26 cellular contexts compared by ENCODE assay signal in the genomic region with DNA sequence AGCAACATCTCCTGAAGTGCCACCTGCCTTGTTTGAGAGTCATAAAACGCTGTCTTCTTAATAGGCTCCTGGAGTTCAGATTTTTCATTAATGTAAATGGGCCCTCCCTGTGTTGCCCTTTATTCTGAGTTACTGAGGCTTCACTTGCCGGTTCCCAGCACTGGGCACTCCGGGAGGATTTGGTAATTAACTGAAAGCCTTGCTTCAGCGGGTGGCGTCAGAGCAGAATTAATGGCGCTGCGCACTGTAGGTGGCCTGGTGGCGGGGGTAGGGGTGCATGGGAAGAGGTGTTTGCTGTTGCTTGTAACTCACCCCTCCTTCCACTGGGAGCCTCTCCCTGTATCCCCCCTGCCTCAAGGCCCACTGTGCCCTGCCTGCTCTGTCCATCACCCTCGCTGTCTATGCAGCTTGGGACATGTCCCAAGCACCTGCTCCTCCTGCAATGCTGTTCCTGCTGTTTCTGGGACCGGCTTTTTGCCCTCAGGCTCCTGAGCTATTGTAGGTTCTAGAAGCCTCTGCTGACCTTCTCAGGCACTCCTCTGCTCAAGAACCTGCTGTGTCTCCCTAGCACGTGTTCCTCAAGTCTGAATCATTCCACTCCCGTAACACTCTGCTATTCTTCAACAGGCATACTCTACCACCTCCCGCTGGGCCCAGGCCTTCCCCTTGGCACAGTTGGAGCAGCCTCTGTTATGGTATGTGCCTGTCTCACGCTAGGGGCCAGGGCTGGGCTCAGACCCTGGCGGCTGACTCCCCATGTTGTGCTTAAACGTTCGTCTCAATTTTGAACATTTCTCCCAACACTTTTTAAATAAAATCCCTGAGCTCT. TPM values are rescaled to one million over a fixed set of nuclear protein-coding genes. Genes with fewer than 3 reads are reported as not detected.
DNase-seq lines count a peak whose midpoint lies in the region; ATAC-seq and TF ChIP-seq lines count a peak whose summit lies in the region.
"Had no signal": no experiment of that assay in that cellular context is flagged by ENCODE, and none has a peak within 500 bp of the region (broad histone marks: within the 10 kb centered on the region; RNA-seq: fewer than 3 reads in every experiment).

No MANE protein-coding gene starts in this region.

- no peaks in the 10 kb centered on the region for H3K79me2 ChIP-seq in H9 (ENCODE audit: insufficient read depth, low read length)

- peaks cover 11 to 14% of the 10 kb centered on the region in 2 experiments for H3K9me3 Mint-ChIP-seq in H9

- H3K9me3 ChIP-seq in H9 (ENCODE audit: control insufficient read depth, low read depth, low read length) = no peaks in the 10 kb centered on the region
- H3K9me3 ChIP-seq: SK-N-SH, vagina had no signal

- no peak overlapping the region for H2AK5ac ChIP-seq in H9 (ENCODE audit: insufficient read length, low read length)

- H3K4me1 ChIP-seq in H9 (ENCODE audit: insufficient read depth, low read length) = 0 out of 2 replicates have a peak, but pooled peaks cover 3% of the 10 kb centered on the region
- H3K4me1 ChIP-seq: vagina had no signal

- no peak overlapping the region for H4K5ac ChIP-seq in H9 (ENCODE audit: insufficient read length, low read depth, low read length)

- peaks cover 11 to 14% of the 10 kb centered on the region in 2 experiments for H3K4me1 Mint-ChIP-seq in H9
- H3K4me1 Mint-ChIP-seq: activated CD4-positive, alpha-beta T cell treated with anti-CD3 and anti-CD28 coated beads, Interleukin-2, amount 10 ng/mL, durations not matched to agents 24 days and 14 days; immature natural killer cell had no signal

- no peaks in the 10 kb centered on the region for H3K27me3 Mint-ChIP-seq in H9 (ENCODE audit: low read depth)
- H3K27me3 Mint-ChIP-seq: activated CD4-positive, alpha-beta T cell treated with anti-CD3 and anti-CD28 coated beads, Interleukin-2, amount 10 ng/mL, durations not matched to agents 24 days and 14 days had no signal

- H3T11ph ChIP-seq in H9 (ENCODE audit: low read length) = no peak overlapping the region

- H3K36me3 Mint-ChIP-seq in H9 (ENCODE audit: insufficient read depth in 1 of 3, low read depth in 3 of 3) = peaks cover 11 to 13% (median 12%) of the 10 kb centered on the region in 3 experiments

- no peak overlapping the region for H3K4ac ChIP-seq in H9 (ENCODE audit: low read depth, low read length)

- no peak overlapping the region for H3K27ac ChIP-seq in H9 (ENCODE audit: insufficient read length, low read depth, low read length)
- H3K27ac ChIP-seq: hepatocyte, neutrophil, RWPE1, vagina had no signal

- TF ChIP-seq CTCF in H9 (conservative IDR thresholded peaks at IDR 0.05) = no peak

- H3K23ac ChIP-seq in H9 (ENCODE audit: insufficient read length, low read depth, low read length) = no peak overlapping the region

- H3K27me3 ChIP-seq in H9 (ENCODE audit: insufficient read depth, low read length) = no peaks in the 10 kb centered on the region
- H3K27me3 ChIP-seq: hepatocyte, neutrophil, vagina had no signal

- no peak overlapping the region for H2AFZ ChIP-seq in H9 (ENCODE audit: low read length)
- H2AFZ ChIP-seq: hepatocyte had no signal

- H3K14ac ChIP-seq in H9 (ENCODE audit: insufficient read depth, low read length) = no peak overlapping the region

- no peak overlapping the region for H3K4me3 Mint-ChIP-seq in H9
- H3K4me3 Mint-ChIP-seq: activated CD4-positive, alpha-beta T cell treated with anti-CD3 and anti-CD28 coated beads, Interleukin-2, amount 10 ng/mL, durations not matched to agents 24 days and 14 days; activated T-cell treated with anti-CD3 and anti-CD28 coated beads, Interleukin-2, amount 50 U/mL, for 4 hours; HFFc6; immature natural killer cell had no signal

- no peaks in the 10 kb centered on the region for H3K23me2 ChIP-seq in H9 (ENCODE audit: insufficient read length, low read depth, low read length, poor library complexity, severe bottlenecking)

- H2BK5ac ChIP-seq in H9 (ENCODE audit: insufficient read length, low read length) = no peak overlapping the region

- no peak overlapping the region for H3K9ac ChIP-seq in H9 (ENCODE audit: extremely low read depth, insufficient read length, low read length)
- H3K9ac ChIP-seq: SK-N-SH had no signal

- H3K27ac Mint-ChIP-seq in H9 = peak overlapping the region; percentile 22 to 73 (median 47); a peak in 1 of 7 replicates
- H3K27ac Mint-ChIP-seq: activated CD4-positive, alpha-beta T cell treated with anti-CD3 and anti-CD28 coated beads, Interleukin-2, amount 10 ng/mL, durations not matched to agents 24 days and 14 days; HFFc6; immature natural killer cell had no signal

- DNase-seq in H9 = no peak
- DNase-seq in NCI-H345 (lab: John Stamatoyannopoulos, UW) = peak; percentile 47
- DNase-seq in left kidney (ENCODE audit: low read depth, low spot score) = peak; percentile 82
- peak; percentile 35 for DNase-seq in renal cortical epithelial cell (ENCODE audit: low read depth)
- no peak for DNase-seq in islet precursor cell
- DNase-seq in LoVo (ENCODE audit: low spot score) = no peak
- DNase-seq: activated CD4-positive, alpha-beta T cell treated with anti-CD3 and anti-CD28 coated beads, Interleukin-2, amount 10 ng/mL, durations not matched to agents 24 days and 14 days; activated naive CD4-positive, alpha-beta T cell treated with Interleukin-2 at 50 U/mL for 16 hours; activated T-cell treated with anti-CD3 and anti-CD28 coated beads, Interleukin-2, amount 50 U/mL, for 4 hours; effector memory CD4-positive, alpha-beta T cell; EL; foreskin fibroblast; HFFc6; immature natural killer cell; IMR-90; NCI-H774; SK-N-SH; stimulated activated CD4-positive, alpha-beta T cell treated with anti-CD3 and anti-CD28 coated beads, Interleukin-2, amount 100 ng/mL, for 24 hours; T-helper 2 cell had no signal

- H2BK20ac ChIP-seq in H9 (ENCODE audit: low read depth, low read length, poor library complexity, severe bottlenecking) = no peak overlapping the region

- no peak overlapping the region for H4K91ac ChIP-seq in H9 (ENCODE audit: insufficient read length, low read depth, low read length)

- H2BK120ac ChIP-seq in H9 (ENCODE audit: low read depth, low read length, poor library complexity, severe bottlenecking) = no peak overlapping the region

- no peaks in the 10 kb centered on the region for H4K20me1 ChIP-seq in H9 (ENCODE audit: control insufficient read depth, insufficient read depth, insufficient read length)

- H4K8ac ChIP-seq in H9 (replicated peaks; ENCODE audit: insufficient read length, low read depth, low read length) = no peak overlapping the region

- no CpG with 5 or more reads among the region's 17 CpGs for WGBS in H9 (ENCODE audit: extremely low coverage, insufficient read length, low lambda C conversion rate)

- no peak overlapping the region for H2BK15ac ChIP-seq in H9 (ENCODE audit: low read depth, low read length)

- no peak overlapping the region for H3K18ac ChIP-seq in H9 (ENCODE audit: insufficient read length, low read depth, low read length)

- H2BK12ac ChIP-seq in H9 (ENCODE audit: insufficient read length, low read depth, low read length) = no peak overlapping the region

- no peak overlapping the region for H3K56ac ChIP-seq in H9 (ENCODE audit: insufficient read length, low read depth, low read length)

- H3K4me2 ChIP-seq in H9 (ENCODE audit: insufficient read depth, insufficient read length, low read length) = no peak overlapping the region
- H3K4me2 ChIP-seq: hepatocyte, SK-N-SH, smooth muscle cell had no signal

- no peaks in the 10 kb centered on the region for H3K79me1 ChIP-seq in H9 (ENCODE audit: insufficient read depth, low read depth, low read length, poor library complexity, severe bottlenecking)

- ATAC-seq in GM19395 (IDR thresholded peaks at IDR 0.05; ENCODE audit: unreplicated experiment) = no peak
- ATAC-seq: activated T-cell treated with anti-CD3 and anti-CD28 coated beads, Interleukin-2, amount 50 U/mL, for 4 hours had no signal

RNA-seq across cellular contexts. Expression of a gene that starts 24.4 kb away (rescaled TPM):
- total RNA-seq in H9 (2021) = 29.3 and 35.4 TPM in 2 replicates
- 5.3 and 25.0 TPM in 2 replicates for total RNA-seq in renal cortical epithelial cell
- total RNA-seq: HFFc6, M059J had no signal

Comparison
In these comparisons a context has a peak if more than half of its experiments do, and no peak if none do; other contexts are left out.
1. DNase-seq: peak in NCI-H345 (single experiment), left kidney (single experiment) and renal cortical epithelial cell (single experiment); none in H9 (single experiment), islet precursor cell (single experiment) and LoVo (single experiment).